Comparison of ENCODE assay signal across 16 cellular contexts in genomic region chr19:4094761-4095487, GRCh38. TPM values are rescaled to one million over a fixed set of nuclear protein-coding genes. Genes with fewer than 3 reads are reported as not detected.
DNase-seq lines count a peak whose midpoint lies in the region; ATAC-seq and TF ChIP-seq lines count a peak whose summit lies in the region.
"Had no signal": no experiment of that assay in that cellular context is flagged by ENCODE, and none has a peak within 500 bp of the region (broad histone marks: within the 10 kb centered on the region; RNA-seq: fewer than 3 reads in every experiment).

No MANE protein-coding gene starts in this region.

- H3K9me3 Mint-ChIP-seq in stimulated activated naive B cell treated with anti-CD40 and anti-IgM and Interleukin-4, amounts not matched to agents 10 μg/mL and 1 μg/mL and 100 μg/mL, for 72 hours = no peaks in the 10 kb centered on the region
- H3K9me3 Mint-ChIP-seq: CD4-positive, alpha-beta memory T cell had no signal

- intact Hi-C loops in mucosa of descending colon (cut with DNase I, micrococcal nuclease) = no loop called here

- no peak overlapping the region for H3K4me3 ChIP-seq in adipocyte (ENCODE audit: low read length)
- H3K4me3 ChIP-seq in mucosa of descending colon = no peak overlapping the region

- in situ Hi-C loops in GM13976 (cut with MboI; ENCODE audit: low sequenced_read_pairs, unreplicated experiment) = no loop called here

- no peaks in the 10 kb centered on the region for H3K27me3 ChIP-seq in adipocyte (replicated peaks; ENCODE audit: control insufficient read depth, insufficient read depth, low read length)
- H3K27me3 ChIP-seq: BE2C had no signal

- TF ChIP-seq CTCF in GM13976 (IDR thresholded peaks at IDR 0.05; ENCODE audit: borderline replicate concordance, control extremely low read depth, extremely low read depth, insufficient read depth, missing control alignments) (no peak), mucosa of descending colon (IDR thresholded peaks at IDR 0.05) (no peak)

- H3K9me3 ChIP-seq in adipocyte (ENCODE audit: control insufficient read depth, low read length) = no peaks in the 10 kb centered on the region
- no peaks in the 10 kb centered on the region for H3K9me3 ChIP-seq in mucosa of descending colon
- H3K9me3 ChIP-seq: BE2C, SK-N-SH had no signal

- no peaks in the 10 kb centered on the region for H3K27me3 Mint-ChIP-seq in stimulated activated naive B cell treated with anti-CD40 and anti-IgM and Interleukin-4, amounts not matched to agents 10 μg/mL and 1 μg/mL and 100 μg/mL, for 72 hours
- H3K27me3 Mint-ChIP-seq: CD4-positive, alpha-beta memory T cell had no signal

- peak; percentile 29 for DNase-seq in GM13976 (ENCODE audit: low spot score)
- DNase-seq in adipocyte (ENCODE audit: low read depth) = no peak
- peak; percentile 89 to 94 (median 93) for DNase-seq in mucosa of descending colon
- no peak for DNase-seq in stimulated activated naive B cell treated with anti-CD40 and anti-IgM and Interleukin-4, amounts not matched to agents 10 μg/mL and 1 μg/mL and 100 μg/mL, for 72 hours
- no peak for DNase-seq in cortex of kidney (lab: John Stamatoyannopoulos, UW)
- no peak for DNase-seq in GF-D8 (lab: John Stamatoyannopoulos, UW)
- DNase-seq: BE2C; Calu3; H7; NCI-H1694 treated with DMSO at 0.1 percent for 48 hours; NK-92 treated with Interleukin-12 subunit alpha and Interleukin-12 subunit beta, amount 100 ng/mL, for 24 hours; SHP77 treated with DMSO at 0.1 percent for 48 hours; SK-N-SH had no signal

- H3K9ac ChIP-seq in adipocyte (ENCODE audit: low read length) = peak overlapping the region; percentile 25
- H3K9ac ChIP-seq: SK-N-SH had no signal

- H3K4me1 ChIP-seq in adipocyte (ENCODE audit: control insufficient read depth, insufficient read depth, low read length) (peaks cover 20% of the 10 kb centered on the region), mucosa of descending colon (ENCODE audit: low read depth) (peaks cover 10% of the 10 kb centered on the region)
- H3K4me1 ChIP-seq: BE2C had no signal

- H3K36me3 Mint-ChIP-seq in stimulated activated naive B cell treated with anti-CD40 and anti-IgM and Interleukin-4, amounts not matched to agents 10 μg/mL and 1 μg/mL and 100 μg/mL, for 72 hours = peaks cover 39 to 55% of the 10 kb centered on the region in 2 donors

- H3K36me3 ChIP-seq in adipocyte (ENCODE audit: control insufficient read depth, insufficient read depth, low read length, severe bottlenecking) (peaks cover 67% of the 10 kb centered on the region), mucosa of descending colon (ENCODE audit: low read depth) (peaks cover 4% of the 10 kb centered on the region)

- peak overlapping the region; percentile 14 for H3K27ac Mint-ChIP-seq in stimulated activated naive B cell treated with anti-CD40 and anti-IgM and Interleukin-4, amounts not matched to agents 10 μg/mL and 1 μg/mL and 100 μg/mL, for 72 hours
- H3K27ac Mint-ChIP-seq: CD4-positive, alpha-beta memory T cell had no signal

- peak; percentile 82 for ATAC-seq in mucosa of descending colon
- ATAC-seq in stimulated activated naive B cell treated with anti-CD40 and anti-IgM and Interleukin-4, amounts not matched to agents 10 μg/mL and 1 μg/mL and 100 μg/mL, for 72 hours (replicated peaks) = no peak
- no peak for ATAC-seq in HG02642 (IDR thresholded peaks at IDR 0.05; ENCODE audit: poor library complexity, unreplicated experiment)

- H3K4me3 Mint-ChIP-seq in stimulated activated naive B cell treated with anti-CD40 and anti-IgM and Interleukin-4, amounts not matched to agents 10 μg/mL and 1 μg/mL and 100 μg/mL, for 72 hours = no peak overlapping the region
- H3K4me3 Mint-ChIP-seq: CD4-positive, alpha-beta memory T cell had no signal

- peaks cover 5 to 16% of the 10 kb centered on the region in 2 donors for H3K4me1 Mint-ChIP-seq in stimulated activated naive B cell treated with anti-CD40 and anti-IgM and Interleukin-4, amounts not matched to agents 10 μg/mL and 1 μg/mL and 100 μg/mL, for 72 hours

RNA-seq across cellular contexts. Expression of gene ZBTB7A, which starts 28.2 kb away (rescaled TPM):
- total RNA-seq in mucosa of descending colon = 100 to 1,000 TPM; 104 to 115 (median 112) TPM

RNA-seq across cellular contexts. Expression of gene MAP2K2, which starts 29.0 kb away (rescaled TPM):
- total RNA-seq in mucosa of descending colon = 100 to 1,000 TPM; 173 to 221 (median 192) TPM

RNA-seq across cellular contexts. Expression of gene CREB3L3, which starts 58.5 kb away (rescaled TPM):
- 1 to 10 TPM; 2.4 to 5.1 (median 3.4) TPM for total RNA-seq in mucosa of descending colon
- total RNA-seq: CD4-positive, alpha-beta memory T cell; H7; NCI-H460 had no signal

Comparison
In these comparisons a context has a peak if more than half of its experiments do, and no peak if none do; other contexts are left out.
1. DNase-seq: peak in GM13976 (single experiment) and mucosa of descending colon (3 of 3); none in adipocyte (single experiment), stimulated activated naive B cell treated with anti-CD40 and anti-IgM and Interleukin-4, amounts not matched to agents 10 μg/mL and 1 μg/mL and 100 μg/mL, for 72 hours (single experiment), cortex of kidney (single experiment) and GF-D8 (single experiment).